29 cellular contexts compared by ENCODE assay signal in the genomic region with DNA sequence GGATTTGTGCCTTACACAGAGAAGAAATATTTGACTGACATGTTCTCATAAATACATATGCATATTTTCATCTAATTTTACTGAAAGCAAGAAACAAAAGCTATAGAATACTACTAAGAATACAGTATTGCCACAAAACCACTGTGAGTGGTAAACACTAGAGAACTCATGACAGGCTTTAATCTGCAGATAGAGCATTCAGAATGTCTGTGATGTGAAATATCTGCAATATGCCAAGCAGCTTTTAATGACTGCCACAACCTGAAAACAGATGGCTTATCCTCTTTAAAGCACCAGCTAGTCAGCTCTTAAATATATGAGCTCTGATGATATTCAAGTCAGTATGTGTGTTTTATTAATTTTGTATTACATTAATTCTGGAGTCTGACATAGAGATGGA. TPM values are rescaled to one million over a fixed set of nuclear protein-coding genes. Genes with fewer than 3 reads are reported as not detected.
DNase-seq lines count a peak whose midpoint lies in the region; ATAC-seq, FAIRE-seq and TF ChIP-seq lines count a peak whose summit lies in the region.
"Had no signal": no experiment of that assay in that cellular context is flagged by ENCODE, and none has a peak within 500 bp of the region (broad histone marks: within the 10 kb centered on the region; RNA-seq: fewer than 3 reads in every experiment).

No MANE protein-coding gene starts in this region.

- no peak for TF ChIP-seq CTCF in CD4-positive, alpha-beta T cell (IDR thresholded peaks at IDR 0.05)
- no peak for TF ChIP-seq CTCF in D721Med (IDR thresholded peaks at IDR 0.05; ENCODE audit: insufficient read depth, missing control alignments)
- TF ChIP-seq CTCF in endodermal cell (conservative IDR thresholded peaks at IDR 0.05): no peak

- H3K27me3 ChIP-seq in CD4-positive, alpha-beta T cell (ENCODE audit: control insufficient read depth, insufficient read depth, low read length): no peaks in the 10 kb centered on the region
- no peaks in the 10 kb centered on the region for H3K27me3 ChIP-seq in endodermal cell (ENCODE audit: control insufficient read depth, insufficient read depth, low read length, poor library complexity, severe bottlenecking)
- H3K27me3 ChIP-seq: colonic mucosa, esophagus squamous epithelium, neural progenitor cell, tibial artery had no signal

- H3K4me3 Mint-ChIP-seq in CD4-positive, alpha-beta T cell: peak overlapping the region; percentile 38
- H3K4me3 Mint-ChIP-seq in T-helper 2 cell treated with Interferon-gamma antibody and Interleukin-4, amounts not matched to agents 5 μg/mL and 100 μg/mL, for 36 hours: peak overlapping the region; percentile 36
- H3K4me3 Mint-ChIP-seq in naive thymus-derived CD8-positive, alpha-beta T cell: peak overlapping the region in 1 of 10 donors; percentile 15
- no peak overlapping the region for H3K4me3 Mint-ChIP-seq in endodermal cell
- H3K4me3 Mint-ChIP-seq: neural progenitor cell; stimulated activated naive CD8-positive, alpha-beta T cell treated with anti-CD3 and anti-CD28 coated beads, Interleukin-15, amount 100 ng/mL, for 72 hours had no signal

- DNase-seq in CD4-positive, alpha-beta T cell: no peak
- peak; percentile 15 for DNase-seq in D721Med (ENCODE audit: insufficient read length, low spot score)
- no peak for DNase-seq in T-helper 2 cell treated with Interferon-gamma antibody and Interleukin-4, amounts not matched to agents 5 μg/mL and 100 μg/mL, for 36 hours (ENCODE audit: low spot score)
- no peak for DNase-seq in naive thymus-derived CD8-positive, alpha-beta T cell
- DNase-seq in activated CD4-positive, CD25-positive, alpha-beta regulatory T cell (lab: John Stamatoyannopoulos, UW): no peak
- DNase-seq in SIG-M5 (lab: John Stamatoyannopoulos, UW): no peak
- no peak for DNase-seq in endodermal cell
- DNase-seq: activated CD4-positive, alpha-beta T cell treated with anti-CD3 and anti-CD28 coated beads, Interleukin-2, amount 50 U/mL, for 4 hours; activated T-cell treated with anti-CD3 and anti-CD28 coated beads, Interleukin-2, amount 50 U/mL, for 1 hour; amygdala; CD4-positive, alpha-beta memory T cell; colonic mucosa; esophagus squamous epithelium; GDM1; GM23248; left ventricle myocardium superior; midbrain; NCI-H2171 treated with DMSO at 0.1 percent for 48 hours; NCI-H526 treated with DMSO at 0.1 percent for 48 hours; stimulated activated naive CD8-positive, alpha-beta T cell treated with anti-CD3 and anti-CD28 coated beads, Interleukin-15, amount 100 ng/mL, for 72 hours; tibial artery had no signal

- H3K4me3 ChIP-seq in endodermal cell (ENCODE audit: low read length): no peak overlapping the region
- H3K4me3 ChIP-seq: colonic mucosa, esophagus squamous epithelium, GM23248, neural progenitor cell, SK-N-MC, tibial artery had no signal

- no peak overlapping the region for H3K27ac Mint-ChIP-seq in CD4-positive, alpha-beta T cell
- H3K27ac Mint-ChIP-seq in T-helper 2 cell treated with Interferon-gamma antibody and Interleukin-4, amounts not matched to agents 5 μg/mL and 100 μg/mL, for 36 hours: peak overlapping the region; percentile 12
- peak overlapping the region in 7 of 10 donors; percentile 4 to 83 (median 29) for H3K27ac Mint-ChIP-seq in naive thymus-derived CD8-positive, alpha-beta T cell
- H3K27ac Mint-ChIP-seq in endodermal cell: no peak overlapping the region
- H3K27ac Mint-ChIP-seq: neural progenitor cell; stimulated activated naive CD8-positive, alpha-beta T cell treated with anti-CD3 and anti-CD28 coated beads, Interleukin-15, amount 100 ng/mL, for 72 hours had no signal

- no peaks in the 10 kb centered on the region for H3K27me3 Mint-ChIP-seq in CD4-positive, alpha-beta T cell
- H3K27me3 Mint-ChIP-seq in T-helper 2 cell treated with Interferon-gamma antibody and Interleukin-4, amounts not matched to agents 5 μg/mL and 100 μg/mL, for 36 hours (ENCODE audit: low read depth): no peaks in the 10 kb centered on the region
- H3K27me3 Mint-ChIP-seq in naive thymus-derived CD8-positive, alpha-beta T cell: no peaks in the 10 kb centered on the region
- H3K27me3 Mint-ChIP-seq in endodermal cell (ENCODE audit: insufficient read depth): no peaks in the 10 kb centered on the region
- H3K27me3 Mint-ChIP-seq: stimulated activated naive CD8-positive, alpha-beta T cell treated with anti-CD3 and anti-CD28 coated beads, Interleukin-15, amount 100 ng/mL, for 72 hours had no signal

- no peaks in the 10 kb centered on the region for H3K9me3 Mint-ChIP-seq in CD4-positive, alpha-beta T cell
- H3K9me3 Mint-ChIP-seq in T-helper 2 cell treated with Interferon-gamma antibody and Interleukin-4, amounts not matched to agents 5 μg/mL and 100 μg/mL, for 36 hours: no peaks in the 10 kb centered on the region
- H3K9me3 Mint-ChIP-seq in naive thymus-derived CD8-positive, alpha-beta T cell: no peaks in the 10 kb centered on the region
- H3K9me3 Mint-ChIP-seq in endodermal cell: no peaks in the 10 kb centered on the region
- H3K9me3 Mint-ChIP-seq: CD4-positive, alpha-beta memory T cell; neural progenitor cell; stimulated activated naive CD8-positive, alpha-beta T cell treated with anti-CD3 and anti-CD28 coated beads, Interleukin-15, amount 100 ng/mL, for 72 hours had no signal

- intact Hi-C loops in CD4-positive, alpha-beta T cell (cut with DNase I, micrococcal nuclease): no loop called here

- POLR2A ChIA-PET in CD4-positive, alpha-beta T cell (lab: Charles Lee): interaction anchor here (0.7 to 2.2 kb wide), 2 partner anchors 57 to 68 kb away, joined by 3 to 7 read pairs; no protein-coding TSS in a partner anchor
- POLR2A ChIA-PET in naive thymus-derived CD8-positive, alpha-beta T cell (lab: Charles Lee): interaction anchor here (0.7 to 1.5 kb wide), 3 partner anchors 32 to 68 kb away, joined by 3 to 5 read pairs (median 3); a partner anchor contains a TSS

- peaks cover 3% of the 10 kb centered on the region for H3K4me1 ChIP-seq in endodermal cell (ENCODE audit: control insufficient read depth, insufficient read depth, low read length)
- H3K4me1 ChIP-seq: colonic mucosa had no signal

- H3K9me3 ChIP-seq in CD4-positive, alpha-beta T cell (ENCODE audit: control insufficient read depth, low read length): no peaks in the 10 kb centered on the region
- H3K9me3 ChIP-seq in endodermal cell (ENCODE audit: control insufficient read depth, low read length): no peaks in the 10 kb centered on the region
- H3K9me3 ChIP-seq: colonic mucosa, esophagus squamous epithelium, tibial artery had no signal

- no peak overlapping the region for H3K9ac ChIP-seq in endodermal cell (ENCODE audit: extremely low read depth, low read length, poor library complexity, severe bottlenecking)
- H3K9ac ChIP-seq: GM23248, neural progenitor cell had no signal

- CTCF ChIA-PET in CD4-positive, alpha-beta T cell (lab: Charles Lee): interaction anchor here (0.9 kb wide), 2 partner anchors 11 to 68 kb away, joined by 3 read pairs; no protein-coding TSS in a partner anchor

- ATAC-seq in CD4-positive, alpha-beta T cell (ENCODE audit: poor library complexity): no peak
- no peak for ATAC-seq in naive thymus-derived CD8-positive, alpha-beta T cell
- ATAC-seq: left ventricle myocardium superior; sciatic nerve; stimulated activated naive CD8-positive, alpha-beta T cell treated with anti-CD3 and anti-CD28 coated beads, Interleukin-15, amount 100 ng/mL, for 72 hours had no signal

- H3K27ac ChIP-seq in CD4-positive, alpha-beta T cell (ENCODE audit: low read depth, low read length): no peak overlapping the region
- H3K27ac ChIP-seq in endodermal cell (ENCODE audit: low read depth, low read length): no peak overlapping the region
- H3K27ac ChIP-seq: colonic mucosa, esophagus squamous epithelium, GM23248, neural progenitor cell, SK-N-MC, tibial artery, VCaP had no signal

- no peaks in the 10 kb centered on the region for H3K36me3 ChIP-seq in endodermal cell (ENCODE audit: control insufficient read depth, insufficient read depth, low read length)
- H3K36me3 ChIP-seq: colonic mucosa, esophagus squamous epithelium, neural progenitor cell, tibial artery had no signal

- no peak for FAIRE-seq in D721Med (lab: Jason Lieb, UNC)
- FAIRE-seq: bronchial epithelial cell, frontal cortex had no signal

- peaks cover 4% of the 10 kb centered on the region for H3K36me3 Mint-ChIP-seq in CD4-positive, alpha-beta T cell (ENCODE audit: low read depth)
- peaks cover 6% of the 10 kb centered on the region for H3K36me3 Mint-ChIP-seq in T-helper 2 cell treated with Interferon-gamma antibody and Interleukin-4, amounts not matched to agents 5 μg/mL and 100 μg/mL, for 36 hours (ENCODE audit: low read depth)
- H3K36me3 Mint-ChIP-seq in naive thymus-derived CD8-positive, alpha-beta T cell: peaks cover 0 to 5% (median 0%) of the 10 kb centered on the region in 3 donors
- H3K36me3 Mint-ChIP-seq in endodermal cell (ENCODE audit: low read depth): peaks cover 6% of the 10 kb centered on the region

- peaks cover 55% of the 10 kb centered on the region for H3K4me1 Mint-ChIP-seq in CD4-positive, alpha-beta T cell (ENCODE audit: low read depth)
- peaks cover 38% of the 10 kb centered on the region for H3K4me1 Mint-ChIP-seq in T-helper 2 cell treated with Interferon-gamma antibody and Interleukin-4, amounts not matched to agents 5 μg/mL and 100 μg/mL, for 36 hours (ENCODE audit: low read depth)
- peaks cover 16 to 67% (median 42%) of the 10 kb centered on the region in 4 donors for H3K4me1 Mint-ChIP-seq in naive thymus-derived CD8-positive, alpha-beta T cell
- H3K4me1 Mint-ChIP-seq in endodermal cell: peaks cover 23% of the 10 kb centered on the region

RNA-seq across cellular contexts. Expression of a gene that starts 3.4 kb away (rescaled TPM):
- total RNA-seq in CD4-positive, alpha-beta T cell: 1 to 10 TPM; 7.5 to 8.9 TPM
- total RNA-seq in naive thymus-derived CD8-positive, alpha-beta T cell: 10 to 100 TPM; 14.6 to 15.9 TPM
- polyA plus RNA-seq in naive thymus-derived CD8-positive, alpha-beta T cell: 1 to 10 TPM; 3.4 to 7.2 (median 5.8) TPM
- total RNA-seq in endodermal cell: 10 to 100 TPM; 15.7 to 16.5 TPM
- polyA plus RNA-seq in endodermal cell (2013, experiment 1 of 2): 16.4 TPM
- polyA plus RNA-seq in endodermal cell (2013, experiment 2 of 2): 16.6 TPM

RNA-seq across cellular contexts. Expression of a gene that starts 21.6 kb away (rescaled TPM):
- total RNA-seq in CD4-positive, alpha-beta T cell: not detected
- not detected for total RNA-seq in naive thymus-derived CD8-positive, alpha-beta T cell
- polyA plus RNA-seq in naive thymus-derived CD8-positive, alpha-beta T cell: not detected
- not detected for total RNA-seq in endodermal cell
- polyA plus RNA-seq in endodermal cell (2013, experiment 1 of 2): not detected
- not detected for polyA plus RNA-seq in endodermal cell (2013, experiment 2 of 2)
- total RNA-seq: bronchial epithelial cell; CD4-positive, alpha-beta memory T cell; colonic mucosa; esophagus squamous epithelium; frontal cortex; GM23248; left ventricle myocardium superior; posterior vena cava; sciatic nerve; T-helper 2 cell treated with Interferon-gamma antibody and Interleukin-4, amounts not matched to agents 100 ng/mL and 5 ng/mL, for 36 hours had no signal
- polyA plus RNA-seq: CD4-positive, alpha-beta memory T cell; GM23248 had no signal

RNA-seq across cellular contexts. Expression of a gene that starts 34.8 kb away (rescaled TPM):
- total RNA-seq in CD4-positive, alpha-beta T cell: not detected
- total RNA-seq in naive thymus-derived CD8-positive, alpha-beta T cell: not detected
- not detected for polyA plus RNA-seq in naive thymus-derived CD8-positive, alpha-beta T cell
- under 1 TPM in 1 of 2 donors, not detected in 1; 0.69 TPM for total RNA-seq in endodermal cell
- not detected for polyA plus RNA-seq in endodermal cell (2013, experiment 1 of 2)
- polyA plus RNA-seq in endodermal cell (2013, experiment 2 of 2): not detected
- total RNA-seq: bronchial epithelial cell; CD4-positive, alpha-beta memory T cell; colonic mucosa; esophagus squamous epithelium; frontal cortex; GM23248; left ventricle myocardium superior; posterior vena cava; sciatic nerve; T-helper 2 cell treated with Interferon-gamma antibody and Interleukin-4, amounts not matched to agents 100 ng/mL and 5 ng/mL, for 36 hours had no signal
- polyA plus RNA-seq: CD4-positive, alpha-beta memory T cell; GM23248 had no signal

RNA-seq across cellular contexts. Expression of a gene that starts 55.9 kb away (rescaled TPM):
- 10 to 100 TPM; 38.1 to 43.6 TPM for total RNA-seq in CD4-positive, alpha-beta T cell
- 10 to 100 TPM; 11.1 to 13.7 TPM for total RNA-seq in naive thymus-derived CD8-positive, alpha-beta T cell
- polyA plus RNA-seq in naive thymus-derived CD8-positive, alpha-beta T cell: 1 to 10 TPM; 1.9 to 3.7 (median 2.2) TPM
- total RNA-seq in endodermal cell: 10 to 100 TPM; 12.2 to 15.5 TPM
- 13.5 TPM for polyA plus RNA-seq in endodermal cell (2013, experiment 1 of 2)
- 10.4 TPM for polyA plus RNA-seq in endodermal cell (2013, experiment 2 of 2)

Comparison
In these comparisons a context has a peak if more than half of its experiments do, and no peak if none do; other contexts are left out.
1. H3K27ac Mint-ChIP-seq: peak in T-helper 2 cell treated with Interferon-gamma antibody and Interleukin-4, amounts not matched to agents 5 μg/mL and 100 μg/mL, for 36 hours (single experiment) and naive thymus-derived CD8-positive, alpha-beta T cell (7 of 10); none in CD4-positive, alpha-beta T cell (single experiment) and endodermal cell (single experiment).